1 cellular context compared by ENCODE assay signal in the genomic region with DNA sequence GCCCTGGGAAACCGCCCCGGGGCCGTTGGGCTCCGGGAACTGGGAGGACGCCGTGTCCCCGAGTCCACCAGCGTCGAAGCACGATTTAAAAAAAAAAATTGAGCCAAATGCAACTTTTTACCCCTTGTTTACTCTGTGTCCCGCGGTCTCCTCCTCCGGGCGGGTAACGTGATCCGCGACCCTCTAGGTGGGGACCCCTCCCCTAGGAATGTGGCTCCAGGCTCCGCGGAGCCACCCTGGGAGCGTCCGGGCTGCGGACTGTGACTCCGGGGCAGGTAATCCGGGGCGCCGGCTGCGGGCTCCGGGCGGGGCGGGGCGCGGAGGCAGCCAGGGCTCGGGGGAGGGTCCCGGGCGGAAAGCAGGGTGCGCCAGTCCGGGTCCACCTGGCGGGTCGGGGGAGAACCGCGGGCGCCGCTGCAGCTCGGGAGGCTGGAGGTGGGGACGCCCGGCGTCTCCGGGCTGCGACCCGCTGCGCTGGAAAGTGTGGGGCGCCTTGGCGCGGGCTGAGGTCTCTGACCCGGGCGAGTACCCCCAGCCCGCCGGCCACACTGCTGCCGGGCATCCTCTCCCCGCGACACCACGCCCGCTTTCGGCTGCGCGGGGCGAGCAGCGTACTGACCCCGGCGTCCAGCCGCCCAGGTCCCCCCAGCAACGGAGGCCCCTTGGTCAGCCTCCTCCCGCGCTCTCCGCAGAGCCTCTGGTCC.
A peak's percentile ranks its signal among the peaks of the same experiment; 100 is the strongest.
TF ChIP-seq lines count a peak whose summit lies in the region.

No MANE protein-coding gene starts in this region.

TF ChIP-seq in HepG2, 621 proteins besides CTCF, POLR2A, EP300 and RAD21 (continued from another document and continues in another):
- no peak for TF ChIP-seq NPAS2 (CRISPR knock-in tag; IDR thresholded peaks at IDR 0.05; ENCODE audit: borderline replicate concordance)
- no peak for TF ChIP-seq ZNF737 (CRISPR knock-in tag; IDR thresholded peaks at IDR 0.05; ENCODE audit: borderline replicate concordance)
- TF ChIP-seq, protein P1, sequence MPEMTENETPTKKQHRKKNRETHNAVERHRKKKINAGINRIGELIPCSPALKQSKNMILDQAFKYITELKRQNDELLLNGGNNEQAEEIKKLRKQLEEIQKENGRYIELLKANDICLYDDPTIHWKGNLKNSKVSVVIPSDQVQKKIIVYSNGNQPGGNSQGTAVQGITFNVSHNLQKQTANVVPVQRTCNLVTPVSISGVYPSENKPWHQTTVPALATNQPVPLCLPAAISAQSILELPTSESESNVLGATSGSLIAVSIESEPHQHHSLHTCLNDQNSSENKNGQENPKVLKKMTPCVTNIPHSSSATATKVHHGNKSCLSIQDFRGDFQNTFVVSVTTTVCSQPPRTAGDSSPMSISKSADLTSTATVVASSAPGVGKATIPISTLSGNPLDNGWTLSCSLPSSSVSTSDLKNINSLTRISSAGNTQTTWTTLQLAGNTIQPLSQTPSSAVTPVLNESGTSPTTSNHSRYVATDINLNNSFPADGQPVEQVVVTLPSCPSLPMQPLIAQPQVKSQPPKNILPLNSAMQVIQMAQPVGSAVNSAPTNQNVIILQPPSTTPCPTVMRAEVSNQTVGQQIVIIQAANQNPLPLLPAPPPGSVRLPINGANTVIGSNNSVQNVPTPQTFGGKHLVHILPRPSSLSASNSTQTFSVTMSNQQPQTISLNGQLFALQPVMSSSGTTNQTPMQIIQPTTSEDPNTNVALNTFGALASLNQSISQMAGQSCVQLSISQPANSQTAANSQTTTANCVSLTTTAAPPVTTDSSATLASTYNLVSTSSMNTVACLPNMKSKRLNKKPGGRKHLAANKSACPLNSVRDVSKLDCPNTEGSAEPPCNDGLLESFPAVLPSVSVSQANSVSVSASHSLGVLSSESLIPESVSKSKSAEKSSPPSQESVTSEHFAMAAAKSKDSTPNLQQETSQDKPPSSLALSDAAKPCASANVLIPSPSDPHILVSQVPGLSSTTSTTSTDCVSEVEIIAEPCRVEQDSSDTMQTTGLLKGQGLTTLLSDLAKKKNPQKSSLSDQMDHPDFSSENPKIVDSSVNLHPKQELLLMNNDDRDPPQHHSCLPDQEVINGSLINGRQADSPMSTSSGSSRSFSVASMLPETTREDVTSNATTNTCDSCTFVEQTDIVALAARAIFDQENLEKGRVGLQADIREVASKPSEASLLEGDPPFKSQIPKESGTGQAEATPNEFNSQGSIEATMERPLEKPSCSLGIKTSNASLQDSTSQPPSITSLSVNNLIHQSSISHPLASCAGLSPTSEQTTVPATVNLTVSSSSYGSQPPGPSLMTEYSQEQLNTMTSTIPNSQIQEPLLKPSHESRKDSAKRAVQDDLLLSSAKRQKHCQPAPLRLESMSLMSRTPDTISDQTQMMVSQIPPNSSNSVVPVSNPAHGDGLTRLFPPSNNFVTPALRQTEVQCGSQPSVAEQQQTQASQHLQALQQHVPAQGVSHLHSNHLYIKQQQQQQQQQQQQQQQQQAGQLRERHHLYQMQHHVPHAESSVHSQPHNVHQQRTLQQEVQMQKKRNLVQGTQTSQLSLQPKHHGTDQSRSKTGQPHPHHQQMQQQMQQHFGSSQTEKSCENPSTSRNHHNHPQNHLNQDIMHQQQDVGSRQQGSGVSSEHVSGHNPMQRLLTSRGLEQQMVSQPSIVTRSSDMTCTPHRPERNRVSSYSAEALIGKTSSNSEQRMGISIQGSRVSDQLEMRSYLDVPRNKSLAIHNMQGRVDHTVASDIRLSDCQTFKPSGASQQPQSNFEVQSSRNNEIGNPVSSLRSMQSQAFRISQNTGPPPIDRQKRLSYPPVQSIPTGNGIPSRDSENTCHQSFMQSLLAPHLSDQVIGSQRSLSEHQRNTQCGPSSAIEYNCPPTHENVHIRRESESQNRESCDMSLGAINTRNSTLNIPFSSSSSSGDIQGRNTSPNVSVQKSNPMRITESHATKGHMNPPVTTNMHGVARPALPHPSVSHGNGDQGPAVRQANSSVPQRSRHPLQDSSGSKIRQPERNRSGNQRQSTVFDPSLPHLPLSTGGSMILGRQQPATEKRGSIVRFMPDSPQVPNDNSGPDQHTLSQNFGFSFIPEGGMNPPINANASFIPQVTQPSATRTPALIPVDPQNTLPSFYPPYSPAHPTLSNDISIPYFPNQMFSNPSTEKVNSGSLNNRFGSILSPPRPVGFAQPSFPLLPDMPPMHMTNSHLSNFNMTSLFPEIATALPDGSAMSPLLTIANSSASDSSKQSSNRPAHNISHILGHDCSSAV (CRISPR knock-in tag; IDR thresholded peaks at IDR 0.05; ENCODE audit: borderline replicate concordance), result no peak; the same call in 1 of the 2 replicates
- TF ChIP-seq, protein P2, sequence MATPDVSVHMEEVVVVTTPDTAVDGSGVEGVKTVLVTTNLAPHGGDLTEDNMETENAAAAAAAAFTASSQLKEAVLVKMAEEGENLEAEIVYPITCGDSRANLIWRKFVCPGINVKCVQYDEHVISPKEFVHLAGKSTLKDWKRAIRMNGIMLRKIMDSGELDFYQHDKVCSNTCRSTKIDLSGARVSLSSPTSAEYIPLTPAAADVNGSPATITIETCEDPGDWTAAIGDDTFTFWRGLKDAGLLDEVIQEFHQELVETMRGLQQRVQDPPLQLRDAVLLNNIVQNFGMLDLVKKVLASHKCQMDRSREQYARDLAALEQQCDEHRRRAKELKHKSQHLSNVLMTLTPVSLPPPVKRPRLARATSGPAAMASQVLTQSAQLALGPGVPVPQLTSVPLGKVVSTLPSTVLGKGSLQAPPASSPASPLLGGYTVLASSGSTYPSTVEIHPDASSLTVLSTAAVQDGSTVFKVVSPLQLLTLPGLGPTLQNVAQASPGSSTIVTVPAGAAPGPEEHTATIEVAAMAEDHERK (CRISPR knock-in tag; IDR thresholded peaks at IDR 0.05; ENCODE audit: low read depth), result no peak
- no peak for TF ChIP-seq NFATC3 (CRISPR knock-in tag; IDR thresholded peaks at IDR 0.05)
- TF ChIP-seq DMAP1 (CRISPR knock-in tag; IDR thresholded peaks at IDR 0.05), result peak; percentile 46
- TF ChIP-seq SIN3A (IDR thresholded peaks at IDR 0.05; ENCODE audit: borderline replicate concordance, low read depth, low read length), result 0 out of 2 replicates have a peak, but pooled peaks have one; percentile 47
- peak; percentile 39; the same call in 1 of the 2 replicates for TF ChIP-seq ZNF766 (CRISPR knock-in tag; IDR thresholded peaks at IDR 0.05; ENCODE audit: borderline replicate concordance)
- no peak; the same call in 1 of the 2 replicates for TF ChIP-seq FLYWCH1 (CRISPR knock-in tag; IDR thresholded peaks at IDR 0.05)
- TF ChIP-seq KDM1A (CRISPR knock-in tag; IDR thresholded peaks at IDR 0.05), result no peak
- TF ChIP-seq ZSCAN30 (CRISPR knock-in tag; IDR thresholded peaks at IDR 0.05), result peak; percentile 95
- TF ChIP-seq ZNF660 (CRISPR knock-in tag; IDR thresholded peaks at IDR 0.05; ENCODE audit: borderline replicate concordance, low read depth), result no peak
- no peak for TF ChIP-seq JUNB (CRISPR knock-in tag; IDR thresholded peaks at IDR 0.05; ENCODE audit: borderline replicate concordance)
- peak; percentile 90 for TF ChIP-seq SIX1 (CRISPR knock-in tag; IDR thresholded peaks at IDR 0.05; ENCODE audit: borderline replicate concordance)
- TF ChIP-seq ISX (CRISPR knock-in tag; conservative IDR thresholded peaks at IDR 0.05), result 0 out of 2 replicates have a peak, but pooled peaks have one; percentile 60
- TF ChIP-seq, protein P3, sequence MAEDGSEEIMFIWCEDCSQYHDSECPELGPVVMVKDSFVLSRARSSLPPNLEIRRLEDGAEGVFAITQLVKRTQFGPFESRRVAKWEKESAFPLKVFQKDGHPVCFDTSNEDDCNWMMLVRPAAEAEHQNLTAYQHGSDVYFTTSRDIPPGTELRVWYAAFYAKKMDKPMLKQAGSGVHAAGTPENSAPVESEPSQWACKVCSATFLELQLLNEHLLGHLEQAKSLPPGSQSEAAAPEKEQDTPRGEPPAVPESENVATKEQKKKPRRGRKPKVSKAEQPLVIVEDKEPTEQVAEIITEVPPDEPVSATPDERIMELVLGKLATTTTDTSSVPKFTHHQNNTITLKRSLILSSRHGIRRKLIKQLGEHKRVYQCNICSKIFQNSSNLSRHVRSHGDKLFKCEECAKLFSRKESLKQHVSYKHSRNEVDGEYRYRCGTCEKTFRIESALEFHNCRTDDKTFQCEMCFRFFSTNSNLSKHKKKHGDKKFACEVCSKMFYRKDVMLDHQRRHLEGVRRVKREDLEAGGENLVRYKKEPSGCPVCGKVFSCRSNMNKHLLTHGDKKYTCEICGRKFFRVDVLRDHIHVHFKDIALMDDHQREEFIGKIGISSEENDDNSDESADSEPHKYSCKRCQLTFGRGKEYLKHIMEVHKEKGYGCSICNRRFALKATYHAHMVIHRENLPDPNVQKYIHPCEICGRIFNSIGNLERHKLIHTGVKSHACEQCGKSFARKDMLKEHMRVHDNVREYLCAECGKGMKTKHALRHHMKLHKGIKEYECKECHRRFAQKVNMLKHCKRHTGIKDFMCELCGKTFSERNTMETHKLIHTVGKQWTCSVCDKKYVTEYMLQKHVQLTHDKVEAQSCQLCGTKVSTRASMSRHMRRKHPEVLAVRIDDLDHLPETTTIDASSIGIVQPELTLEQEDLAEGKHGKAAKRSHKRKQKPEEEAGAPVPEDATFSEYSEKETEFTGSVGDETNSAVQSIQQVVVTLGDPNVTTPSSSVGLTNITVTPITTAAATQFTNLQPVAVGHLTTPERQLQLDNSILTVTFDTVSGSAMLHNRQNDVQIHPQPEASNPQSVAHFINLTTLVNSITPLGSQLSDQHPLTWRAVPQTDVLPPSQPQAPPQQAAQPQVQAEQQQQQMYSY (CRISPR knock-in tag; IDR thresholded peaks at IDR 0.05), result peak; percentile 84
- peak; percentile 46; the same call in 1 of the 2 replicates for TF ChIP-seq SP4 (CRISPR knock-in tag; IDR thresholded peaks at IDR 0.05)
- peak; percentile 51; the same call in 1 of the 2 replicates for TF ChIP-seq NR2F2 (IDR thresholded peaks at IDR 0.05; ENCODE audit: borderline replicate concordance, low read depth)
- no peak for TF ChIP-seq ZFP36L1 (CRISPR knock-in tag; IDR thresholded peaks at IDR 0.05)
- TF ChIP-seq ZBTB44 (CRISPR knock-in tag; IDR thresholded peaks at IDR 0.05), result no peak
- 0 out of 2 replicates have a peak, but pooled peaks have one; percentile 3 for TF ChIP-seq ZNF710 (CRISPR knock-in tag; IDR thresholded peaks at IDR 0.05; ENCODE audit: borderline replicate concordance)
